Comparison of ENCODE assay signal across 7 cellular contexts in the genomic region with DNA sequence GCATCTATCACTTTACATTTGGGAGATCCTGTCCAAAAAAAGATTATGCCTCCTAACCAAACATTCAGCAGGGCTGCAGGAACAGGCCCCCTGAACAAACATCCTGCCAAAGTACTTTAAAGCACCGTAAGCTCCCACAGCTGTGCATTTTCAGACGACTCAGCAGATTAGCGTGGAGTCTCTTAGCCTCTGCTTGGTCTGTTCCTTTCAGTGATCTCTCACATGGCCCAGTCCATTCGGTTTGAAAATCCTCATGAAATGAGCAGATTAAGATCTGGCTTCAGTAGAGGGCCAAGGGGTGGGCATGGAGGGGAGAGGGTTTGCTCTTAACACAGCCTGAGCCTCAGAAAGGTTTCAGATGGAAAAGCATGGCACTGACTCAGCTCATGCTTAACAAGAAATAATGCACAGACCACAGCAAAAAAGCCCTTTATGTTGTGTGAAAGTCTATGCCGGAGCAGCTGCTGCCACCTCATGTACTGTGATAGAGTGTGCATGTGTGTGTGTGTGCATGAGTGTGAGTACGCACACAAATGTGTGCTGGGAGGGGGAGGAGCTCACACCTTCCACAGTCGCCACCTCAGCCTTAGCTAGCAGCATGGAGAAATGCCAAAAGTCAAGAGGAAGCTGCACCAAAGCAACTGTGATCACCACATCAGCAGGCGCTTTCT.
A peak's percentile ranks its signal among the peaks of the same experiment; 100 is the strongest.
DNase-seq lines count a peak whose midpoint lies in the region; ATAC-seq and TF ChIP-seq lines count a peak whose summit lies in the region.
"Not testable (repeated sequence)": the region's sequence is repeated elsewhere in the genome, so short reads cannot be mapped to it uniquely, and the experiment has no call there.

No MANE protein-coding gene starts in this region.

- not testable (repeated sequence) for TF ChIP-seq CTCF in GM23338 (conservative IDR thresholded peaks at IDR 0.05; ENCODE audit: low read depth in 2 of 2); fibroblast of pulmonary artery (IDR thresholded peaks at IDR 0.05; ENCODE audit: low read length, missing control alignments)

- peaks cover 78% of the 10 kb centered on the region for H3K27me3 ChIP-seq in GM23338 (ENCODE audit: insufficient read depth)

- ATAC-seq in GM18858 (IDR thresholded peaks at IDR 0.05; ENCODE audit: unreplicated experiment) (peak; percentile 65), GM23338 (peak; percentile 48), HG03354 (IDR thresholded peaks at IDR 0.05; ENCODE audit: poor library complexity, severe bottlenecking, unreplicated experiment) (peak; percentile 83)
- peak; percentile 79 to 88 for ATAC-seq in natural killer cell treated with Interleukin-12 subunit alpha and Interleukin-12 subunit beta and Interleukin-15 and Interleukin-18, amount 100 ng/mL, for 72 hours

- H3K4me3 ChIP-seq in GM23338 = not testable (repeated sequence)
- H3K4me3 ChIP-seq in fibroblast of pulmonary artery (replicated peaks; ENCODE audit: low read depth, low read length) = peak overlapping the region; percentile 4

- not testable (repeated sequence) for H3K36me3 ChIP-seq in GM23338 (ENCODE audit: insufficient read depth)

- peak overlapping the region; percentile 56 for H3K27ac Mint-ChIP-seq in GM23338
- peak overlapping the region in 1 of 2 donors; percentile 33 for H3K27ac Mint-ChIP-seq in natural killer cell treated with Interleukin-12 subunit alpha and Interleukin-12 subunit beta and Interleukin-15 and Interleukin-18, amount 100 ng/mL, for 72 hours

- not testable (repeated sequence) for H4K20me1 ChIP-seq in GM23338 (replicated peaks; ENCODE audit: insufficient read depth)

- not testable (repeated sequence) for H3K36me3 Mint-ChIP-seq in GM23338 (ENCODE audit: low read depth); natural killer cell treated with Interleukin-12 subunit alpha and Interleukin-12 subunit beta and Interleukin-15 and Interleukin-18, amount 100 ng/mL, for 72 hours

- H2AFZ ChIP-seq in GM23338 = not testable (repeated sequence)

- H3K27me3 Mint-ChIP-seq in GM23338 (ENCODE audit: insufficient read depth, low read depth, poor library complexity) = peaks cover 10% of the 10 kb centered on the region
- not testable (repeated sequence) for H3K27me3 Mint-ChIP-seq in natural killer cell treated with Interleukin-12 subunit alpha and Interleukin-12 subunit beta and Interleukin-15 and Interleukin-18, amount 100 ng/mL, for 72 hours

- H3K4me3 Mint-ChIP-seq in GM23338 = not testable (repeated sequence)
- peak overlapping the region; percentile 61 for H3K4me3 Mint-ChIP-seq in natural killer cell treated with Interleukin-12 subunit alpha and Interleukin-12 subunit beta and Interleukin-15 and Interleukin-18, amount 100 ng/mL, for 72 hours

- not testable (repeated sequence) for H3K4me2 ChIP-seq in GM23338

- not testable (repeated sequence) for H3K27ac ChIP-seq in GM23338 (ENCODE audit: low read depth)

- H3F3A ChIP-seq in GM23338 (replicated peaks; ENCODE audit: low read depth) = not testable (repeated sequence)

- not testable (repeated sequence) for H3K4me1 Mint-ChIP-seq in GM23338; natural killer cell treated with Interleukin-12 subunit alpha and Interleukin-12 subunit beta and Interleukin-15 and Interleukin-18, amount 100 ng/mL, for 72 hours (ENCODE audit: low read depth in 2 of 2)

- H3K9me3 Mint-ChIP-seq in GM23338; natural killer cell treated with Interleukin-12 subunit alpha and Interleukin-12 subunit beta and Interleukin-15 and Interleukin-18, amount 100 ng/mL, for 72 hours: not testable (repeated sequence)

- DNase-seq in GM23338 (ENCODE audit: low spot score); natural killer cell treated with Interleukin-12 subunit alpha and Interleukin-12 subunit beta and Interleukin-15 and Interleukin-18, amount 100 ng/mL, for 72 hours (ENCODE audit: low spot score): not testable (repeated sequence)
- peak; percentile 18 for DNase-seq in T follicular helper cell (ENCODE audit: low read depth)
- peak; percentile 17 for DNase-seq in activated naive CD4-positive, alpha-beta T cell treated with Interleukin-2 at 50 U/mL for 16 hours
- DNase-seq in fibroblast of pulmonary artery (ENCODE audit: low read depth) = peak; percentile 31

- H3K79me2 ChIP-seq in GM23338 (replicated peaks; ENCODE audit: insufficient read depth) = not testable (repeated sequence)

- not testable (repeated sequence) for H3K9me2 ChIP-seq in GM23338 (ENCODE audit: insufficient read depth)

- H3K4me1 ChIP-seq in GM23338 (ENCODE audit: insufficient read depth) = not testable (repeated sequence)
